In genomic region chr17:76716834-76717205, GRCh38 we compare ENCODE assay signal across 9 cellular contexts. TPM values are rescaled to one million over a fixed set of nuclear protein-coding genes. Genes with fewer than 3 reads are reported as not detected.
DNase-seq lines count a peak whose midpoint lies in the region; ATAC-seq and TF ChIP-seq lines count a peak whose summit lies in the region.
"Had no signal": no experiment of that assay in that cellular context is flagged by ENCODE, and none has a peak within 500 bp of the region (broad histone marks: within the 10 kb centered on the region; RNA-seq: fewer than 3 reads in every experiment).

No MANE protein-coding gene starts in this region.

- H3K4me3 ChIP-seq in tibial nerve = no peak overlapping the region

- TF ChIP-seq EP300 in tibial nerve (IDR thresholded peaks at IDR 0.05) = no peak

- peaks cover 0 to 40% (median 12%) of the 10 kb centered on the region in 4 donors for H3K4me1 ChIP-seq in tibial nerve

- H3K27ac ChIP-seq in tibial nerve = peak overlapping the region in 3 of 4 donors; percentile 61 to 76 (median 63)

- peaks cover 35 to 46% of the 10 kb centered on the region in 2 donors for H3K4me1 Mint-ChIP-seq in immature natural killer cell
- peaks cover 32% of the 10 kb centered on the region for H3K4me1 Mint-ChIP-seq in activated CD4-positive, alpha-beta T cell treated with anti-CD3 and anti-CD28 coated beads, Interleukin-2, amount 10 ng/mL, durations not matched to agents 24 days and 14 days

- H3K4me3 Mint-ChIP-seq in immature natural killer cell = peak overlapping the region in 4 of 5 donors; percentile 2 to 80 (median 70)
- H3K4me3 Mint-ChIP-seq in activated CD4-positive, alpha-beta T cell treated with anti-CD3 and anti-CD28 coated beads, Interleukin-2, amount 10 ng/mL, durations not matched to agents 24 days and 14 days = no peak overlapping the region

- ATAC-seq in Right ventricle myocardium superior (ENCODE audit: poor library complexity) = no peak
- no peak for ATAC-seq in Right ventricle myocardium inferior
- ATAC-seq in HG03432 (IDR thresholded peaks at IDR 0.05; ENCODE audit: unreplicated experiment) = no peak
- ATAC-seq in GM21381 (IDR thresholded peaks at IDR 0.05; ENCODE audit: unreplicated experiment) = no peak

- peaks cover 14 to 87% (median 37%) of the 10 kb centered on the region in 3 donors for H3K36me3 ChIP-seq in tibial nerve

- peaks cover 13 to 31% (median 21%) of the 10 kb centered on the region in 3 donors for H3K27me3 Mint-ChIP-seq in immature natural killer cell (ENCODE audit: low read depth in 3 of 3)
- no peaks in the 10 kb centered on the region for H3K27me3 Mint-ChIP-seq in activated CD4-positive, alpha-beta T cell treated with anti-CD3 and anti-CD28 coated beads, Interleukin-2, amount 10 ng/mL, durations not matched to agents 24 days and 14 days
- H3K27me3 Mint-ChIP-seq: IgD-negative memory B cell had no signal

- H3K27me3 ChIP-seq in tibial nerve = no peaks in the 10 kb centered on the region

- no peak for TF ChIP-seq POLR2A in tibial nerve (IDR thresholded peaks at IDR 0.05)

- TF ChIP-seq CTCF in tibial nerve (IDR thresholded peaks at IDR 0.05) = no peak

- peak overlapping the region; percentile 96 to 100 (median 98) for H3K27ac Mint-ChIP-seq in immature natural killer cell
- H3K27ac Mint-ChIP-seq in activated CD4-positive, alpha-beta T cell treated with anti-CD3 and anti-CD28 coated beads, Interleukin-2, amount 10 ng/mL, durations not matched to agents 24 days and 14 days = no peak overlapping the region

- intact Hi-C loops in Right ventricle myocardium superior (cut with DNase I) = loop anchor here (5.0 kb wide), 1 partner anchor 35 kb away; no protein-coding TSS in a partner anchor
- intact Hi-C loops in Right ventricle myocardium inferior (cut with DNase I) = no loop called here
- intact Hi-C loops in activated CD4-positive, alpha-beta T cell treated with anti-CD3 and anti-CD28 coated beads, Interleukin-2, amount 10 ng/mL, durations not matched to agents 24 days and 14 days (cut with micrococcal nuclease) = no loop called here

- no peaks in the 10 kb centered on the region for H3K9me3 Mint-ChIP-seq in immature natural killer cell
- H3K9me3 Mint-ChIP-seq in activated CD4-positive, alpha-beta T cell treated with anti-CD3 and anti-CD28 coated beads, Interleukin-2, amount 10 ng/mL, durations not matched to agents 24 days and 14 days = no peaks in the 10 kb centered on the region
- H3K9me3 Mint-ChIP-seq: IgD-negative memory B cell had no signal

- no peaks in the 10 kb centered on the region for H3K9me3 ChIP-seq in tibial nerve

- DNase-seq in Right ventricle myocardium superior (peak; percentile 34), Right ventricle myocardium inferior (ENCODE audit: missing footprints) (no peak), amniotic epithelial cell (ENCODE audit: low read depth) (peak; percentile 97), immature natural killer cell (no peak), tibial nerve (ENCODE audit: low spot score in 2 of 2) (peak in 1 of 2 donors; percentile 8)
- no peak for DNase-seq in activated CD4-positive, alpha-beta T cell treated with anti-CD3 and anti-CD28 coated beads, Interleukin-2, amount 10 ng/mL, durations not matched to agents 24 days and 14 days

- WGBS in tibial nerve, 2 donors = 66 to 76% methylated on average over 6 of the region's 6 CpGs

- H3K36me3 Mint-ChIP-seq in immature natural killer cell = peaks cover 30 to 55% (median 33%) of the 10 kb centered on the region in 3 donors
- H3K36me3 Mint-ChIP-seq in activated CD4-positive, alpha-beta T cell treated with anti-CD3 and anti-CD28 coated beads, Interleukin-2, amount 10 ng/mL, durations not matched to agents 24 days and 14 days (ENCODE audit: low read depth) = peaks cover 72% of the 10 kb centered on the region

RNA-seq across cellular contexts. Expression of gene MXRA7, which starts 6.1 kb away (rescaled TPM):
- total RNA-seq in Right ventricle myocardium superior = 336 TPM
- total RNA-seq in Right ventricle myocardium inferior = 375 TPM
- 10 to 100 TPM; 23.6 to 60.6 (median 56.7) TPM for polyA plus RNA-seq in immature natural killer cell
- 100 to 1,000 TPM; 124 to 230 (median 197) TPM for total RNA-seq in tibial nerve
- 3.4 and 3.7 TPM in 2 replicates for total RNA-seq in activated CD4-positive, alpha-beta T cell treated with anti-CD3 and anti-CD28 coated beads, Interleukin-2, amount 10 ng/mL, durations not matched to agents 24 days and 14 days

RNA-seq across cellular contexts. Expression of gene JMJD6, which starts 9.6 kb away (rescaled TPM):
- total RNA-seq in Right ventricle myocardium superior (63.1 TPM), Right ventricle myocardium inferior (62.8 TPM), tibial nerve (10 to 100 TPM; 14.0 to 45.0 (median 34.2) TPM)
- polyA plus RNA-seq in immature natural killer cell = 10 to 100 TPM; 20.3 to 38.5 (median 27.2) TPM
- 82.5 and 86.3 TPM in 2 replicates for total RNA-seq in activated CD4-positive, alpha-beta T cell treated with anti-CD3 and anti-CD28 coated beads, Interleukin-2, amount 10 ng/mL, durations not matched to agents 24 days and 14 days

RNA-seq across cellular contexts. Expression of gene METTL23, which starts 9.8 kb away (rescaled TPM):
- 19.0 TPM for total RNA-seq in Right ventricle myocardium superior
- total RNA-seq in Right ventricle myocardium inferior = 17.3 TPM
- polyA plus RNA-seq in immature natural killer cell = 100 to 1,000 TPM in 2 of 3 donors, 10 to 100 TPM in 1; 91.6 to 166 (median 133) TPM
- 10 to 100 TPM; 27.8 to 50.2 (median 30.8) TPM for total RNA-seq in tibial nerve
- total RNA-seq in activated CD4-positive, alpha-beta T cell treated with anti-CD3 and anti-CD28 coated beads, Interleukin-2, amount 10 ng/mL, durations not matched to agents 24 days and 14 days = 32.9 and 35.5 TPM in 2 replicates

RNA-seq across cellular contexts. Expression of gene SRSF2, which starts 20.3 kb away (rescaled TPM):
- 61.2 TPM for total RNA-seq in Right ventricle myocardium superior
- total RNA-seq in Right ventricle myocardium inferior = 74.0 TPM
- polyA plus RNA-seq in immature natural killer cell = 100 to 1,000 TPM in 2 of 3 donors, 10 to 100 TPM in 1; 100.0 to 134 (median 125) TPM
- 100 to 1,000 TPM; 196 to 452 (median 271) TPM for total RNA-seq in tibial nerve
- total RNA-seq in activated CD4-positive, alpha-beta T cell treated with anti-CD3 and anti-CD28 coated beads, Interleukin-2, amount 10 ng/mL, durations not matched to agents 24 days and 14 days = 515 and 539 TPM in 2 replicates

RNA-seq across cellular contexts. Expression of gene MFSD11, which starts 21.1 kb away (rescaled TPM):
- 23.3 TPM for total RNA-seq in Right ventricle myocardium superior
- 20.8 TPM for total RNA-seq in Right ventricle myocardium inferior
- 10 to 100 TPM; 25.2 to 48.0 (median 36.0) TPM for polyA plus RNA-seq in immature natural killer cell
- total RNA-seq in tibial nerve = 10 to 100 TPM; 25.8 to 61.0 (median 37.1) TPM
- total RNA-seq in activated CD4-positive, alpha-beta T cell treated with anti-CD3 and anti-CD28 coated beads, Interleukin-2, amount 10 ng/mL, durations not matched to agents 24 days and 14 days = 15.1 and 15.3 TPM in 2 replicates

Comparison
In these comparisons a context has a peak if more than half of its experiments do, and no peak if none do; other contexts are left out.
1. DNase-seq: peak in Right ventricle myocardium superior (single experiment) and amniotic epithelial cell (single experiment); none in Right ventricle myocardium inferior (single experiment), immature natural killer cell (0 of 3) and activated CD4-positive, alpha-beta T cell treated with anti-CD3 and anti-CD28 coated beads, Interleukin-2, amount 10 ng/mL, durations not matched to agents 24 days and 14 days (single experiment).
2. RNA of gene MXRA7, which starts 6.1 kb away (total RNA-seq): 375 TPM in Right ventricle myocardium inferior (single experiment), 336 TPM in Right ventricle myocardium superior (single experiment) and 124 to 230 TPM in tibial nerve; 3.4 to 3.7 TPM in activated CD4-positive, alpha-beta T cell treated with anti-CD3 and anti-CD28 coated beads, Interleukin-2, amount 10 ng/mL, durations not matched to agents 24 days and 14 days; every median in the first group is over 10 times any median in the second.